In genomic region chr10:5938291-5938690, GRCh38 we compare ENCODE assay signal across 23 cellular contexts. TPM values are rescaled to one million over a fixed set of nuclear protein-coding genes. Genes with fewer than 3 reads are reported as not detected.
"Had no signal": no experiment of that assay in that cellular context is flagged by ENCODE, and none has a peak within 500 bp of the region (broad histone marks: within the 10 kb centered on the region; RNA-seq: fewer than 3 reads in every experiment).

No MANE protein-coding gene starts in this region.

- H3K27ac Mint-ChIP-seq: activated CD4-positive, alpha-beta T cell treated with anti-CD3 and anti-CD28 coated beads, Interleukin-2, amount 10 ng/mL, durations not matched to agents 7 days and 5 days; activated CD8-positive, alpha-beta T cell treated with anti-CD3 and anti-CD28 coated beads, Interleukin-2, amount 10 ng/mL, durations not matched to agents 7 days and 5 days; activated naive CD4-positive, alpha-beta T cell treated with anti-CD3 and anti-CD28 coated beads for 36 hours; T-helper 2 cell treated with Interferon-gamma antibody and Interleukin-4, amounts not matched to agents 5 μg/mL and 100 μg/mL, for 36 hours had no signal

- H3K9me3 Mint-ChIP-seq: activated CD4-positive, alpha-beta T cell treated with anti-CD3 and anti-CD28 coated beads, Interleukin-2, amount 10 ng/mL, durations not matched to agents 7 days and 5 days; activated naive CD4-positive, alpha-beta T cell treated with anti-CD3 and anti-CD28 coated beads for 36 hours; activated naive CD4-positive, alpha-beta T cell treated with anti-CD3 and anti-CD28 coated beads, Interleukin-2, amount 50 U/mL, for 72 hours; T-helper 2 cell treated with Interferon-gamma antibody and Interleukin-4, amounts not matched to agents 5 μg/mL and 100 μg/mL, for 36 hours had no signal

- DNase-seq: activated CD4-positive, alpha-beta T cell treated with anti-CD3 and anti-CD28 coated beads, Interleukin-2, amount 10 ng/mL, durations not matched to agents 7 days and 5 days; activated CD4-positive, alpha-beta T cell treated with anti-CD3 and anti-CD28 coated beads, Interleukin-2, amount 50 U/mL, for 48 hours; activated CD8-positive, alpha-beta T cell treated with anti-CD3 and anti-CD28 coated beads, Interleukin-2, amount 10 ng/mL, durations not matched to agents 7 days and 5 days; activated gamma-delta T cell treated with Interleukin-2 at 50 U/mL for 16 hours; activated naive CD4-positive, alpha-beta T cell treated with anti-CD3 and anti-CD28 coated beads for 36 hours; amniotic stem cell; brain microvascular endothelial cell; Kasumi-1; KG1; MG63; MV-4-11; NCI-H1092; NCI-H1436 treated with DMSO at 0.1 percent for 48 hours; NCI-H1694 treated with DMSO at 0.1 percent for 48 hours; NCI-H2029; NCI-H345; NCI-H524 treated with DMSO at 0.1 percent for 48 hours; SHP77; SJCRH30 had no signal

- FAIRE-seq: TTC549 had no signal

- H3K4me3 Mint-ChIP-seq: activated CD4-positive, alpha-beta T cell treated with anti-CD3 and anti-CD28 coated beads, Interleukin-2, amount 10 ng/mL, durations not matched to agents 7 days and 5 days; activated CD8-positive, alpha-beta T cell treated with anti-CD3 and anti-CD28 coated beads, Interleukin-2, amount 10 ng/mL, durations not matched to agents 7 days and 5 days; activated naive CD4-positive, alpha-beta T cell treated with anti-CD3 and anti-CD28 coated beads for 36 hours; T-helper 2 cell treated with Interferon-gamma antibody and Interleukin-4, amounts not matched to agents 5 μg/mL and 100 μg/mL, for 36 hours had no signal

- ATAC-seq: activated CD8-positive, alpha-beta T cell treated with anti-CD3 and anti-CD28 coated beads, Interleukin-2, amount 10 ng/mL, durations not matched to agents 7 days and 5 days; activated naive CD4-positive, alpha-beta T cell treated with anti-CD3 and anti-CD28 coated beads, Interleukin-2, amount 50 U/mL, for 72 hours; Panc1 had no signal

- H3K27me3 Mint-ChIP-seq: activated CD4-positive, alpha-beta T cell treated with anti-CD3 and anti-CD28 coated beads, Interleukin-2, amount 10 ng/mL, durations not matched to agents 7 days and 5 days had no signal

RNA-seq across cellular contexts. Expression of gene IL15RA, which starts 39.1 kb away (rescaled TPM):
- total RNA-seq: SJCRH30 had no signal
